In the genomic region with DNA sequence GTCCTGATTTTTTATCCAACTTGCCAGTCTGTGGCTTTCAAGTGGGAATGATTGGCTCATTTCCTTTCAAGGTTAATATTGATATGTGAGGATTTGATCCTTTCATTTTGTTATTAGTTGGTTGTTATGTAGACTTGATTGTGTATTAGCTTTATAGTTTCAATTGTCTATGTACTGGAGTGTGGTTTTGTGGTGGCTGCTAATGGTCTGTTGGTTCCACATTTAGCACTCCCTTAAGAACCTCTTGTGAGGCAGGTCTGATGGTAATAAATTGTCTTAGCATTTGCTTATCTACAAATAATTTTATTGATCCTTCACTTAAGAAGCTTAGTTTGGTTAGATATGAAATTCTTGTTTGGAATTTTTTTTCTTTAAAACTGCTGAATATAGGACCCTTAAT, we compare ENCODE assay signal across 29 cellular contexts.
"Had no signal": no experiment of that assay in that cellular context is flagged by ENCODE, and none has a peak within 500 bp of the region (broad histone marks: within the 10 kb centered on the region; RNA-seq: fewer than 3 reads in every experiment).

No MANE protein-coding gene starts in this region.

- H3K4me3 ChIP-seq: PC-9, SJCRH30, SK-N-MC had no signal

- H3K27me3 ChIP-seq: SJCRH30 had no signal

- DNase-seq: KBM-7, NCI-H1048, NCI-H1092 treated with DMSO at 0.1 percent for 48 hours, NCI-H1105 treated with DMSO at 0.1 percent for 48 hours, NCI-H1417, NCI-H1436, NCI-H146, NCI-H1694, NCI-H187, NCI-H1930, NCI-H2029 treated with DMSO at 0.1 percent for 48 hours, NCI-H2081 treated with DMSO at 0.1 percent for 48 hours, NCI-H2107, NCI-H2171, NCI-H226, NCI-H446 treated with DMSO at 0.1 percent for 48 hours, NCI-H510A, NCI-H524, NCI-H526, NCI-H69, NCI-H748 treated with DMSO at 0.1 percent for 48 hours, NCI-H82, PC-9, SHP77, SIG-M5, SJCRH30 had no signal

- H3K9me3 ChIP-seq: SJCRH30 had no signal

- H2AFZ ChIP-seq: PC-9 had no signal

- H3K27ac ChIP-seq: PC-9, RWPE1, SJCRH30, SK-N-MC had no signal

- H3K4me1 ChIP-seq: SJCRH30 had no signal

- FAIRE-seq: RCC 7860 had no signal

- H3K36me3 ChIP-seq: SJCRH30 had no signal

- H3K4me2 ChIP-seq: PC-9 had no signal
